Comparison of ENCODE assay signal across 8 cellular contexts in genomic region chr16:48117217-48118105, GRCh38. TPM values are rescaled to one million over a fixed set of nuclear protein-coding genes. Genes with fewer than 3 reads are reported as not detected.
A peak's percentile ranks its signal among the peaks of the same experiment; 100 is the strongest.
DNase-seq lines count a peak whose midpoint lies in the region; ATAC-seq and TF ChIP-seq lines count a peak whose summit lies in the region.

No MANE protein-coding gene starts in this region.

- H3K36me3 ChIP-seq in kidney epithelial cell (ENCODE audit: control insufficient read depth, insufficient read depth, low read length) = no peaks in the 10 kb centered on the region

- ATAC-seq in GM18907 (IDR thresholded peaks at IDR 0.05; ENCODE audit: unreplicated experiment) (peak; percentile 91), GM21786 (IDR thresholded peaks at IDR 0.05; ENCODE audit: unreplicated experiment) (no peak)

- H3K27me3 ChIP-seq in kidney epithelial cell (ENCODE audit: control insufficient read depth, insufficient read depth, low read length) = no peaks in the 10 kb centered on the region

- H3K4me3 ChIP-seq in kidney epithelial cell (ENCODE audit: low read depth, low read length) = no peak overlapping the region

- TF ChIP-seq CTCF in kidney epithelial cell (IDR thresholded peaks at IDR 0.05; ENCODE audit: insufficient read depth, low read length, poor library complexity, severe bottlenecking) = peak; percentile 65

- DNase-seq in CD1c-positive myeloid dendritic cell (ENCODE audit: extremely low spot score) = peak; percentile 52
- DNase-seq in HUDEP-2 (lab: John Stamatoyannopoulos, UW; ENCODE audit: unreplicated experiment in 76 of 76) = peak in 52 of 76 experiments; percentile 1 to 63 (median 32)
- peak; percentile 27 for DNase-seq in T follicular helper cell (ENCODE audit: low read depth)
- peak; percentile 59 for DNase-seq in amniotic epithelial cell (ENCODE audit: low read depth)
- no peak for DNase-seq in kidney epithelial cell (ENCODE audit: low read depth)
- peak; percentile 4 for DNase-seq in stimulated activated CD8-positive, alpha-beta memory T cell treated with anti-CD3 and anti-CD28 coated beads, Interleukin-12 subunit alpha, Interleukin-12 subunit beta, amount 100 ng/mL, for 4 hours (ENCODE audit: low read depth)

RNA-seq across cellular contexts. Expression of gene ABCC12, which starts 38.3 kb away (rescaled TPM):
- total RNA-seq in kidney epithelial cell = not detected in 2 replicates
